In genomic region chr18:21740724-21741510, GRCh38 we compare ENCODE assay signal across 8 cellular contexts. TPM values are rescaled to one million over a fixed set of nuclear protein-coding genes. Genes with fewer than 3 reads are reported as not detected.
DNase-seq lines count a peak whose midpoint lies in the region; ATAC-seq and TF ChIP-seq lines count a peak whose summit lies in the region.

MIB1 (plus strand) TSS chr18:21740792; CDS start chr18:21741584, 792 bp downstream.

- intact Hi-C loops in left ventricle myocardium superior (cut with micrococcal nuclease): no loop called here
- intact Hi-C loops in prostate gland (cut with DNase I): loop anchor here (2.0 to 5.0 kb wide), 4 partner anchors 39 to 140 kb away; partner anchors contain the start of genes ABHD3 and ESCO1

- TF ChIP-seq POLR2A in prostate gland (IDR thresholded peaks at IDR 0.05): peak; percentile 80

- no peak for TF ChIP-seq EP300 in Ishikawa (IDR thresholded peaks at IDR 0.05; ENCODE audit: borderline replicate concordance)

- H3K27me3 ChIP-seq in prostate gland (replicated peaks; ENCODE audit: insufficient read depth): no peaks in the 10 kb centered on the region

- no peaks in the 10 kb centered on the region for H3K36me3 ChIP-seq in prostate gland

- peak within 1 kb of the TSS; percentile 98 to 99 for H3K27ac ChIP-seq in prostate gland

- DNase-seq in GF-D8 (lab: John Stamatoyannopoulos, UW) (peak; percentile 59), SK-N-DZ (ENCODE audit: low spot score) (peak; percentile 98), amniotic stem cell (lab: John Stamatoyannopoulos, UW) (peak; percentile 33), left ventricle myocardium superior (peak; percentile 99), prostate gland (ENCODE audit: low spot score) (peak; percentile 42), NK-92 (lab: John Stamatoyannopoulos, UW; ENCODE audit: unreplicated experiment) (no peak)

- WGBS in prostate gland: 0% methylated on average over 27 of the region's 95 CpGs

- peak within 1 kb of the TSS; percentile 89 to 98 for H3K4me3 ChIP-seq in prostate gland

- H3K9me3 ChIP-seq in prostate gland: no peaks in the 10 kb centered on the region

- TF ChIP-seq CTCF in prostate gland (IDR thresholded peaks at IDR 0.05): peak in 1 of 4 experiments; percentile 13

- no peaks in the 10 kb centered on the region for H3K4me1 ChIP-seq in prostate gland (replicated peaks)

- no peak for TF ChIP-seq RAD21 in Ishikawa (IDR thresholded peaks at IDR 0.05; ENCODE audit: low read depth)

- ATAC-seq in GM21723 (IDR thresholded peaks at IDR 0.05; ENCODE audit: unreplicated experiment): peak; percentile 69
- peak; percentile 87 for ATAC-seq in left ventricle myocardium superior

TF ChIP-seq in Ishikawa, 13 proteins besides CTCF, POLR2A, EP300 and RAD21:
- no peak for TF ChIP-seq CREB1 (IDR thresholded peaks at IDR 0.05; ENCODE audit: low read depth)
- TF ChIP-seq TAF1 (IDR thresholded peaks at IDR 0.05; ENCODE audit: low read depth): peak; percentile 83
- TF ChIP-seq EGR1 (IDR thresholded peaks at IDR 0.05): peak; percentile 76
- no peak for TF ChIP-seq YY1 (IDR thresholded peaks at IDR 0.05; ENCODE audit: low read depth)
- peak; percentile 75; the same call in 1 of the 2 replicates for TF ChIP-seq CEBPB (IDR thresholded peaks at IDR 0.05)

RNA-seq across cellular contexts. Expression of gene MIB1, which starts in this region (rescaled TPM):
- polyA plus RNA-seq in SK-N-DZ (2014; cell fraction: cytosol; rRNA removed): 29.3 and 35.8 TPM in 2 replicates
- polyA plus RNA-seq in SK-N-DZ (2014; cell fraction: nucleus; rRNA removed): 29.9 and 35.0 TPM in 2 replicates
- total RNA-seq in left ventricle myocardium superior (18.9 TPM), prostate gland (10 to 100 TPM; 30.0 to 34.7 TPM)
